14 cellular contexts compared by ENCODE assay signal in genomic region chr19:39544201-39544903, GRCh38. TPM values are rescaled to one million over a fixed set of nuclear protein-coding genes. Genes with fewer than 3 reads are reported as not detected.
DNase-seq lines count a peak whose midpoint lies in the region; ATAC-seq, FAIRE-seq and TF ChIP-seq lines count a peak whose summit lies in the region.
"Had no signal": no experiment of that assay in that cellular context is flagged by ENCODE, and none has a peak within 500 bp of the region (broad histone marks: within the 10 kb centered on the region; RNA-seq: fewer than 3 reads in every experiment).

No MANE protein-coding gene starts in this region.

- no peak for TF ChIP-seq CTCF in bronchial epithelial cell (IDR thresholded peaks at IDR 0.05; ENCODE audit: insufficient read depth, low read length, severe bottlenecking)
- no peak for TF ChIP-seq CTCF in pancreas (IDR thresholded peaks at IDR 0.05)

- 63 to 77% methylated on average over 7 of the region's 7 CpGs for WGBS in pancreas, 2 donors

- no peak for FAIRE-seq in bronchial epithelial cell (lab: Jason Lieb, UNC)
- FAIRE-seq in pancreas (lab: Jason Lieb, UNC): no peak
- FAIRE-seq: H54 had no signal

- H3K27me3 ChIP-seq in bronchial epithelial cell (ENCODE audit: control insufficient read depth, insufficient read depth, low read length) (no peaks in the 10 kb centered on the region), pancreas (no peaks in the 10 kb centered on the region)
- H3K27me3 ChIP-seq: cardiac muscle cell had no signal

- H3K27ac ChIP-seq in pancreas: no peak overlapping the region
- H3K27ac ChIP-seq: cardiac muscle cell, parathyroid adenoma had no signal

- H3K4me1 ChIP-seq in pancreas: no peaks in the 10 kb centered on the region
- H3K4me1 ChIP-seq: parathyroid adenoma had no signal

- peak overlapping the region; percentile 65 for H3K27ac Mint-ChIP-seq in activated naive CD4-positive, alpha-beta T cell treated with anti-CD3 and anti-CD28 coated beads for 36 hours

- H3K27me3 Mint-ChIP-seq in activated naive CD4-positive, alpha-beta T cell treated with anti-CD3 and anti-CD28 coated beads for 36 hours (ENCODE audit: low read depth): no peaks in the 10 kb centered on the region

- no peaks in the 10 kb centered on the region for H3K36me3 ChIP-seq in bronchial epithelial cell (ENCODE audit: control insufficient read depth, insufficient read depth, low read length)
- no peaks in the 10 kb centered on the region for H3K36me3 ChIP-seq in pancreas
- H3K36me3 ChIP-seq: cardiac muscle cell had no signal

- H3K4me3 ChIP-seq in bronchial epithelial cell (ENCODE audit: low read depth, low read length) (no peak overlapping the region), pancreas (no peak overlapping the region)
- H3K4me3 ChIP-seq: cardiac muscle cell had no signal

- intact Hi-C loops in activated naive CD4-positive, alpha-beta T cell treated with anti-CD3 and anti-CD28 coated beads for 36 hours (cut with micrococcal nuclease): loop anchor here (5.0 to 10.0 kb wide), 2 partner anchors 207 to 300 kb away; partner anchors contain the start of genes FBL and GMFG
- intact Hi-C loops in posterior vena cava (cut with DNase I): no loop called here
- intact Hi-C loops in pancreas (cut with DNase I): no loop called here

- H3K9me3 Mint-ChIP-seq in activated naive CD4-positive, alpha-beta T cell treated with anti-CD3 and anti-CD28 coated beads for 36 hours: no peaks in the 10 kb centered on the region

- H3K4me1 Mint-ChIP-seq in activated naive CD4-positive, alpha-beta T cell treated with anti-CD3 and anti-CD28 coated beads for 36 hours (ENCODE audit: low read depth): peaks cover 54% of the 10 kb centered on the region

- H3K9me3 ChIP-seq in pancreas: no peaks in the 10 kb centered on the region

- DNase-seq in activated naive CD4-positive, alpha-beta T cell treated with anti-CD3 and anti-CD28 coated beads for 36 hours: peak; percentile 38
- DNase-seq in activated naive CD4-positive, alpha-beta T cell (lab: John Stamatoyannopoulos, UW): no peak
- DNase-seq in MV-4-11 (lab: John Stamatoyannopoulos, UW): peak; percentile 72
- DNase-seq in bronchial epithelial cell (ENCODE audit: low read depth): peak; percentile 60
- DNase-seq in posterior vena cava (ENCODE audit: low spot score): peak; percentile 25
- DNase-seq in NCI-H1694 (lab: John Stamatoyannopoulos, UW): no peak
- no peak for DNase-seq in pancreas
- no peak for DNase-seq in NCI-H526 treated with DMSO at 0.1 percent for 48 hours (lab: John Stamatoyannopoulos, UW)
- DNase-seq: NCI-H1092 treated with DMSO at 0.1 percent for 48 hours, RPMI8226 had no signal

- H3K36me3 Mint-ChIP-seq in activated naive CD4-positive, alpha-beta T cell treated with anti-CD3 and anti-CD28 coated beads for 36 hours (ENCODE audit: low read depth): peaks cover under 1% of the 10 kb centered on the region

- H3K4me3 Mint-ChIP-seq in activated naive CD4-positive, alpha-beta T cell treated with anti-CD3 and anti-CD28 coated beads for 36 hours: no peak overlapping the region

- ATAC-seq in pancreas: no peak

- CTCF ChIA-PET in activated naive CD4-positive, alpha-beta T cell treated with anti-CD3 and anti-CD28 coated beads for 36 hours (lab: Charles Lee): interaction anchor here (0.6 to 5.4 kb wide), 7 partner anchors 10 to 434 kb away, joined by 3 to 38 read pairs (median 3); no protein-coding TSS in a partner anchor

RNA-seq across cellular contexts. Expression of gene EID2, which starts 4.4 kb away (rescaled TPM):
- total RNA-seq in activated naive CD4-positive, alpha-beta T cell treated with anti-CD3 and anti-CD28 coated beads for 36 hours: 1 to 10 TPM; 7.7 to 9.1 TPM
- total RNA-seq in bronchial epithelial cell (6.8 and 8.1 TPM in 2 replicates), posterior vena cava (10 to 100 TPM; 12.9 to 13.0 TPM), pancreas (1 to 10 TPM; 3.3 to 7.5 (median 5.2) TPM)
- 10 to 100 TPM in 1 of 2 donors, 1 to 10 TPM in 1; 6.7 to 10.8 TPM for polyA plus RNA-seq in pancreas

RNA-seq across cellular contexts. Expression of gene EID2B, which starts 11.7 kb away (rescaled TPM):
- total RNA-seq in activated naive CD4-positive, alpha-beta T cell treated with anti-CD3 and anti-CD28 coated beads for 36 hours: 1 to 10 TPM; 5.7 to 6.2 TPM
- total RNA-seq in bronchial epithelial cell: 0.79 and 1.7 TPM in 2 replicates
- total RNA-seq in posterior vena cava: 1 to 10 TPM; 2.4 to 2.9 TPM
- 1 to 10 TPM in 1 of 6 donors, under 1 TPM in 5; 0.63 to 1.1 (median 0.80) TPM for total RNA-seq in pancreas
- 1 to 10 TPM; 1.3 to 3.9 TPM for polyA plus RNA-seq in pancreas

RNA-seq across cellular contexts. Expression of gene SELENOV, which starts 29.4 kb away (rescaled TPM):
- not detected for total RNA-seq in activated naive CD4-positive, alpha-beta T cell treated with anti-CD3 and anti-CD28 coated beads for 36 hours
- not detected in 2 replicates for total RNA-seq in bronchial epithelial cell
- not detected for total RNA-seq in posterior vena cava
- not detected for total RNA-seq in pancreas
- not detected for polyA plus RNA-seq in pancreas
- total RNA-seq: NCI-H460 had no signal

RNA-seq across cellular contexts. Expression of gene DLL3, which starts 45.6 kb away (rescaled TPM):
- under 1 TPM; 0.74 to 0.79 TPM for total RNA-seq in activated naive CD4-positive, alpha-beta T cell treated with anti-CD3 and anti-CD28 coated beads for 36 hours
- 0.26 TPM in 1 of 2 replicates, not detected in the other for total RNA-seq in bronchial epithelial cell
- total RNA-seq in posterior vena cava: not detected
- total RNA-seq in pancreas: under 1 TPM in 1 of 6 donors, not detected in 5; 0.13 TPM
- under 1 TPM in 1 of 2 donors, not detected in 1; 0.14 TPM for polyA plus RNA-seq in pancreas

RNA-seq across cellular contexts. Expression of gene LGALS13, which starts 58.0 kb away (rescaled TPM):
- not detected for total RNA-seq in activated naive CD4-positive, alpha-beta T cell treated with anti-CD3 and anti-CD28 coated beads for 36 hours
- total RNA-seq in bronchial epithelial cell (not detected in 2 replicates), posterior vena cava (not detected), pancreas (not detected)
- polyA plus RNA-seq in pancreas: not detected
- total RNA-seq: cardiac muscle cell, NCI-H460 had no signal
- polyA plus RNA-seq: cardiac muscle cell had no signal

Comparison
In these comparisons a context has a peak if more than half of its experiments do, and no peak if none do; other contexts are left out.
1. DNase-seq: peak in activated naive CD4-positive, alpha-beta T cell treated with anti-CD3 and anti-CD28 coated beads for 36 hours (single experiment), MV-4-11 (single experiment), bronchial epithelial cell (single experiment) and posterior vena cava (single experiment); none in activated naive CD4-positive, alpha-beta T cell (0 of 4), NCI-H1694 (single experiment), pancreas (0 of 6) and NCI-H526 treated with DMSO at 0.1 percent for 48 hours (single experiment).